In genomic region chr20:40706977-40707582, GRCh38 we compare ENCODE assay signal across 13 cellular contexts. TPM values are rescaled to one million over a fixed set of nuclear protein-coding genes. Genes with fewer than 3 reads are reported as not detected.
DNase-seq lines count a peak whose midpoint lies in the region; ATAC-seq lines count a peak whose summit lies in the region.
"Had no signal": no experiment of that assay in that cellular context is flagged by ENCODE, and none has a peak within 500 bp of the region (broad histone marks: within the 10 kb centered on the region; RNA-seq: fewer than 3 reads in every experiment).

No MANE protein-coding gene starts in this region.

- no peaks in the 10 kb centered on the region for H3K9me3 Mint-ChIP-seq in activated CD4-positive, alpha-beta T cell treated with anti-CD3 and anti-CD28 coated beads for 36 hours (ENCODE audit: low read depth)
- H3K9me3 Mint-ChIP-seq in activated CD8-positive, alpha-beta memory T cell treated with anti-CD3 and anti-CD28 coated beads, Interleukin-2, amount 10 ng/mL, durations not matched to agents 7 days and 5 days (ENCODE audit: low read depth) = no peaks in the 10 kb centered on the region
- H3K9me3 Mint-ChIP-seq: activated T-cell treated with anti-CD3 and anti-CD28 coated beads, Interleukin-2, amount 50 U/mL, for 72 hours had no signal

- no peaks in the 10 kb centered on the region for H3K4me1 Mint-ChIP-seq in activated CD4-positive, alpha-beta T cell treated with anti-CD3 and anti-CD28 coated beads for 36 hours
- H3K4me1 Mint-ChIP-seq in activated CD8-positive, alpha-beta memory T cell treated with anti-CD3 and anti-CD28 coated beads, Interleukin-2, amount 10 ng/mL, durations not matched to agents 7 days and 5 days = no peaks in the 10 kb centered on the region

- no peak overlapping the region for H3K4me3 Mint-ChIP-seq in activated CD4-positive, alpha-beta T cell treated with anti-CD3 and anti-CD28 coated beads for 36 hours
- H3K4me3 Mint-ChIP-seq in activated CD8-positive, alpha-beta memory T cell treated with anti-CD3 and anti-CD28 coated beads, Interleukin-2, amount 10 ng/mL, durations not matched to agents 7 days and 5 days = no peak overlapping the region
- H3K4me3 Mint-ChIP-seq: activated T-cell treated with anti-CD3 and anti-CD28 coated beads, Interleukin-2, amount 50 U/mL, for 72 hours had no signal

- intact Hi-C loops in activated CD4-positive, alpha-beta T cell treated with anti-CD3 and anti-CD28 coated beads for 36 hours (cut with DNase I, micrococcal nuclease) = no loop called here

- peaks cover 4% of the 10 kb centered on the region for H3K27me3 Mint-ChIP-seq in activated CD4-positive, alpha-beta T cell treated with anti-CD3 and anti-CD28 coated beads for 36 hours
- H3K27me3 Mint-ChIP-seq in activated CD8-positive, alpha-beta memory T cell treated with anti-CD3 and anti-CD28 coated beads, Interleukin-2, amount 10 ng/mL, durations not matched to agents 7 days and 5 days = peaks cover 44% of the 10 kb centered on the region

- CTCF ChIA-PET in activated CD4-positive, alpha-beta T cell treated with anti-CD3 and anti-CD28 coated beads for 36 hours (lab: Charles Lee) = interaction anchor here (1.6 kb wide), 1 partner anchor 13 kb away, joined by 4 read pairs; no protein-coding TSS in a partner anchor
- CTCF ChIA-PET in activated CD8-positive, alpha-beta memory T cell treated with anti-CD3 and anti-CD28 coated beads, Interleukin-2, amount 10 ng/mL, durations not matched to agents 7 days and 5 days (lab: Charles Lee) = interaction anchor here (0.9 to 1.2 kb wide), 2 partner anchors 34 to 255 kb away, joined by 3 to 4 read pairs; no protein-coding TSS in a partner anchor

- POLR2A ChIA-PET in activated CD4-positive, alpha-beta T cell treated with anti-CD3 and anti-CD28 coated beads for 36 hours (lab: Charles Lee) = no interaction called here

- no peak overlapping the region for H3K27ac Mint-ChIP-seq in activated CD4-positive, alpha-beta T cell treated with anti-CD3 and anti-CD28 coated beads for 36 hours
- H3K27ac Mint-ChIP-seq in activated CD8-positive, alpha-beta memory T cell treated with anti-CD3 and anti-CD28 coated beads, Interleukin-2, amount 10 ng/mL, durations not matched to agents 7 days and 5 days = no peak overlapping the region
- H3K27ac Mint-ChIP-seq: activated T-cell treated with anti-CD3 and anti-CD28 coated beads, Interleukin-2, amount 50 U/mL, for 72 hours had no signal

- no peaks in the 10 kb centered on the region for H3K36me3 Mint-ChIP-seq in activated CD4-positive, alpha-beta T cell treated with anti-CD3 and anti-CD28 coated beads for 36 hours (ENCODE audit: low read depth)
- H3K36me3 Mint-ChIP-seq in activated CD8-positive, alpha-beta memory T cell treated with anti-CD3 and anti-CD28 coated beads, Interleukin-2, amount 10 ng/mL, durations not matched to agents 7 days and 5 days = no peaks in the 10 kb centered on the region

- ATAC-seq in activated CD4-positive, alpha-beta T cell treated with anti-CD3 and anti-CD28 coated beads for 36 hours = no peak
- ATAC-seq in GM18873 (IDR thresholded peaks at IDR 0.05; ENCODE audit: low FRiP score, unreplicated experiment) = no peak
- ATAC-seq in activated CD8-positive, alpha-beta memory T cell treated with anti-CD3 and anti-CD28 coated beads, Interleukin-2, amount 10 ng/mL, durations not matched to agents 7 days and 5 days = no peak
- ATAC-seq: activated T-cell treated with anti-CD3 and anti-CD28 coated beads, Interleukin-2, amount 50 U/mL, for 72 hours had no signal

- DNase-seq in activated CD4-positive, alpha-beta T cell treated with anti-CD3 and anti-CD28 coated beads for 36 hours = peak; percentile 15
- no peak for DNase-seq in activated CD4-positive, alpha-beta T cell treated with anti-CD3 and anti-CD28 coated beads for 48 hours
- peak; percentile 14 for DNase-seq in OCI-M1 (lab: John Stamatoyannopoulos, UW)
- DNase-seq in islet precursor cell = peak; percentile 79
- no peak for DNase-seq in occipital lobe (lab: John Stamatoyannopoulos, UW)
- DNase-seq in activated CD8-positive, alpha-beta memory T cell treated with anti-CD3 and anti-CD28 coated beads for 24 hours = no peak
- DNase-seq in activated CD8-positive, alpha-beta memory T cell treated with anti-CD3 and anti-CD28 coated beads, Interleukin-2, amount 10 ng/mL, durations not matched to agents 7 days and 5 days = no peak
- DNase-seq: activated T-cell treated with anti-CD3 and anti-CD28 coated beads, Interleukin-2, amount 50 U/mL, for 72 hours; colonic mucosa; hippocampal formation; NCI-H2081 treated with DMSO at 0.1 percent for 48 hours; T-helper 2 cell had no signal

RNA-seq across cellular contexts. Expression of gene MAFB, which starts 18.0 kb away (rescaled TPM):
- total RNA-seq in activated CD4-positive, alpha-beta T cell treated with anti-CD3 and anti-CD28 coated beads for 36 hours = not detected
- total RNA-seq in occipital lobe = 11.1 TPM
- total RNA-seq in activated CD8-positive, alpha-beta memory T cell treated with anti-CD3 and anti-CD28 coated beads, Interleukin-2, amount 10 ng/mL, durations not matched to agents 7 days and 5 days = under 1 TPM; 0.09 to 0.40 TPM

Comparison
In these comparisons a context has a peak if more than half of its experiments do, and no peak if none do; other contexts are left out.
1. DNase-seq: peak in activated CD4-positive, alpha-beta T cell treated with anti-CD3 and anti-CD28 coated beads for 36 hours (single experiment), OCI-M1 (single experiment) and islet precursor cell (single experiment); none in activated CD4-positive, alpha-beta T cell treated with anti-CD3 and anti-CD28 coated beads for 48 hours (single experiment), occipital lobe (single experiment), activated CD8-positive, alpha-beta memory T cell treated with anti-CD3 and anti-CD28 coated beads for 24 hours (single experiment) and activated CD8-positive, alpha-beta memory T cell treated with anti-CD3 and anti-CD28 coated beads, Interleukin-2, amount 10 ng/mL, durations not matched to agents 7 days and 5 days (single experiment).